Comparison of ENCODE assay signal across 7 cellular contexts in genomic region chr19:7870571-7871279, GRCh38. TPM values are rescaled to one million over a fixed set of nuclear protein-coding genes. Genes with fewer than 3 reads are reported as not detected.
DNase-seq lines count a peak whose midpoint lies in the region; ATAC-seq and TF ChIP-seq lines count a peak whose summit lies in the region.

No MANE protein-coding gene starts in this region.

- H3K36me3 ChIP-seq in neural cell (ENCODE audit: insufficient read depth, low read length), result no peaks in the 10 kb centered on the region

- no peak for TF ChIP-seq CTCF in GM10266 (IDR thresholded peaks at IDR 0.05; ENCODE audit: control insufficient read depth, insufficient read depth, low read depth, missing control alignments)
- no peak for TF ChIP-seq CTCF in LNCaP clone FGC (IDR thresholded peaks at IDR 0.05; ENCODE audit: control insufficient read depth, extremely low read depth, insufficient read depth)
- no peak for TF ChIP-seq CTCF in choroid plexus epithelial cell (conservative IDR thresholded peaks at IDR 0.05; ENCODE audit: low read depth, low read length)
- no peak for TF ChIP-seq CTCF in neural cell (IDR thresholded peaks at IDR 0.05; ENCODE audit: poor library complexity, severe bottlenecking)

- no peak for TF ChIP-seq RAD21 in neural cell (conservative IDR thresholded peaks at IDR 0.05)

- H3K9me2 ChIP-seq in neural cell (ENCODE audit: insufficient read depth, low read length), result no peaks in the 10 kb centered on the region

- peak overlapping the region; percentile 21; the same call in 1 of the 2 replicates for H3K4me3 ChIP-seq in LNCaP clone FGC (ENCODE audit: low read depth, low read length)
- no peak overlapping the region for H3K4me3 ChIP-seq in choroid plexus epithelial cell (ENCODE audit: low read depth, low read length)
- H3K4me3 ChIP-seq in neural cell (ENCODE audit: low read length), result no peak overlapping the region

- no peaks in the 10 kb centered on the region for H3K27me3 ChIP-seq in neural cell (ENCODE audit: insufficient read depth, low read depth, low read length)

- no peak overlapping the region for H3K4me2 ChIP-seq in neural cell (ENCODE audit: low read length)

- H2AFZ ChIP-seq in neural cell (ENCODE audit: low read depth, low read length), result no peak overlapping the region

- no peak overlapping the region for H3K27ac ChIP-seq in neural cell (ENCODE audit: low read length)

- no peaks in the 10 kb centered on the region for H4K20me1 ChIP-seq in neural cell (ENCODE audit: insufficient read depth)

- no peak overlapping the region for H3K9ac ChIP-seq in neural cell (ENCODE audit: low read length)

- DNase-seq in GM10266 (ENCODE audit: extremely low spot score) (peak; percentile 86), LNCaP clone FGC (ENCODE audit: low read depth) (peak; percentile 88), T-helper 22 cell (ENCODE audit: low read depth) (peak; percentile 30), choroid plexus epithelial cell (ENCODE audit: low read depth) (peak; percentile 47)

- no peak for TF ChIP-seq EP300 in neural cell (conservative IDR thresholded peaks at IDR 0.05; ENCODE audit: poor library complexity, severe bottlenecking)

- peaks cover 13% of the 10 kb centered on the region for H3K79me2 ChIP-seq in neural cell (replicated peaks; ENCODE audit: insufficient read depth, low read length)

- H3F3A ChIP-seq in neural cell (ENCODE audit: insufficient read depth, low read length, poor library complexity, severe bottlenecking), result peaks cover 6% of the 10 kb centered on the region

- no peaks in the 10 kb centered on the region for H3K9me3 ChIP-seq in neural cell (ENCODE audit: low read length)

- ATAC-seq in GM21825 (IDR thresholded peaks at IDR 0.05; ENCODE audit: unreplicated experiment) (no peak), GM18498 (IDR thresholded peaks at IDR 0.05; ENCODE audit: unreplicated experiment) (no peak)

TF ChIP-seq in neural cell, 6 proteins besides CTCF, POLR2A, EP300 and RAD21:
- TF ChIP-seq TAF1 (IDR thresholded peaks at IDR 0.05; ENCODE audit: low read depth) (no peak), POLR2AphosphoS5 (IDR thresholded peaks at IDR 0.05) (peak; percentile 9)

RNA-seq across cellular contexts. Expression of gene PRR36, which starts 3.5 kb away (rescaled TPM):
- 2.5 and 2.7 TPM in 2 replicates for polyA plus RNA-seq in neural cell
- 5.4 and 6.6 TPM in 2 replicates for polyA minus RNA-seq in neural cell

RNA-seq across cellular contexts. Expression of gene LRRC8E, which starts 17.6 kb away (rescaled TPM):
- not detected in 2 replicates for polyA plus RNA-seq in neural cell
- not detected in 2 replicates for polyA minus RNA-seq in neural cell

RNA-seq across cellular contexts. Expression of gene MAP2K7, which starts 33.0 kb away (rescaled TPM):
- polyA plus RNA-seq in neural cell, result 9.2 and 13.4 TPM in 2 replicates
- polyA minus RNA-seq in neural cell, result 9.7 and 10.3 TPM in 2 replicates

RNA-seq across cellular contexts. Expression of gene EVI5L, which starts 40.7 kb away (rescaled TPM):
- 50.6 and 65.1 TPM in 2 replicates for polyA plus RNA-seq in neural cell
- polyA minus RNA-seq in neural cell, result 57.8 and 70.4 TPM in 2 replicates

RNA-seq across cellular contexts. Expression of gene TGFBR3L, which starts 43.9 kb away (rescaled TPM):
- not detected in 2 replicates for polyA plus RNA-seq in neural cell
- not detected in 2 replicates for polyA minus RNA-seq in neural cell

Comparison
In these comparisons a context has a peak if more than half of its experiments do, and no peak if none do; other contexts are left out.
1. DNase-seq: peak in every context shown above with its lines; median percentile 88 in LNCaP clone FGC; 86 in GM10266; 47 in choroid plexus epithelial cell; 30 in T-helper 22 cell.